Comparison of ENCODE assay signal across 21 cellular contexts in genomic region chrX:47168495-47169073, GRCh38. TPM values are rescaled to one million over a fixed set of nuclear protein-coding genes. Genes with fewer than 3 reads are reported as not detected.
A peak's percentile ranks its signal among the peaks of the same experiment; 100 is the strongest.
DNase-seq lines count a peak whose midpoint lies in the region; ATAC-seq, FAIRE-seq and TF ChIP-seq lines count a peak whose summit lies in the region.
"Had no signal": no experiment of that assay in that cellular context is flagged by ENCODE, and none has a peak within 500 bp of the region (broad histone marks: within the 10 kb centered on the region; RNA-seq: fewer than 3 reads in every experiment).

No MANE protein-coding gene starts in this region.

- 75 to 91% (median 85%) methylated on average over 6 of the region's 6 CpGs for WGBS in spleen, 5 donors

- CTCF ChIA-PET in activated CD4-positive, alpha-beta T cell treated with anti-CD3 and anti-CD28 coated beads for 36 hours (lab: Charles Lee): no interaction called here
- CTCF ChIA-PET in A673 (lab: Charles Lee): no interaction called here

- no peak for TF ChIP-seq POLR2A in spleen (IDR thresholded peaks at IDR 0.05)
- TF ChIP-seq POLR2A in GM12891 (IDR thresholded peaks at IDR 0.05; ENCODE audit: low read depth, low read length): no peak

- H3K4me3 Mint-ChIP-seq in activated CD4-positive, alpha-beta T cell treated with anti-CD3 and anti-CD28 coated beads for 36 hours: no peak overlapping the region
- H3K4me3 Mint-ChIP-seq in effector memory CD8-positive, alpha-beta T cell: no peak overlapping the region
- H3K4me3 Mint-ChIP-seq: B cell, HFFc6 had no signal

- H3K36me3 ChIP-seq in H7 (replicated peaks; ENCODE audit: control insufficient read depth, insufficient read depth, low read length) (peaks cover 4% of the 10 kb centered on the region), spleen (peaks cover 0 to 59% (median 34%) of the 10 kb centered on the region in 6 donors), A673 (ENCODE audit: insufficient read depth, low read length, poor library complexity, severe bottlenecking) (peaks cover 7% of the 10 kb centered on the region)

- no peak for DNase-seq in activated CD4-positive, alpha-beta T cell treated with anti-CD3 and anti-CD28 coated beads for 36 hours
- no peak for DNase-seq in activated CD4-positive, alpha-beta T cell treated with anti-CD3 and anti-CD28 coated beads, Interleukin-2, amount 50 U/mL, for 1 hour
- DNase-seq in H7 (peak; percentile 16), spleen (peak; percentile 51), substantia nigra (lab: John Stamatoyannopoulos, UW) (no peak), A673 (ENCODE audit: low spot score) (no peak), GM12891 (ENCODE audit: insufficient read length, low spot score) (no peak)
- DNase-seq in effector memory CD8-positive, alpha-beta T cell: no peak
- DNase-seq: DMS79 treated with DMSO at 0.1 percent for 48 hours, HFFc6, KBM-7, NCI-H1105, NCI-H2081, NCI-H2171 treated with DMSO at 0.1 percent for 48 hours, NCI-H446, NCI-H69 had no signal

- H3K9me3 ChIP-seq in spleen: peaks cover 0 to 7% (median 0%) of the 10 kb centered on the region in 8 donors
- no peaks in the 10 kb centered on the region for H3K9me3 ChIP-seq in A673 (ENCODE audit: low read depth, low read length, poor library complexity, severe bottlenecking)

- H3K27me3 ChIP-seq in H7 (ENCODE audit: control insufficient read depth, insufficient read depth, low read length): no peaks in the 10 kb centered on the region
- no peaks in the 10 kb centered on the region for H3K27me3 ChIP-seq in spleen (replicated peaks in 1 of 7)
- H3K27me3 ChIP-seq in A673 (replicated peaks; ENCODE audit: insufficient read depth, low read depth, low read length, poor library complexity): no peaks in the 10 kb centered on the region

- peaks cover 2% of the 10 kb centered on the region for H3K4me1 Mint-ChIP-seq in activated CD4-positive, alpha-beta T cell treated with anti-CD3 and anti-CD28 coated beads for 36 hours
- H3K4me1 Mint-ChIP-seq in effector memory CD8-positive, alpha-beta T cell (ENCODE audit: low read depth in 2 of 2): peaks cover 4 to 5% of the 10 kb centered on the region in 2 donors

- H3K9me3 Mint-ChIP-seq in activated CD4-positive, alpha-beta T cell treated with anti-CD3 and anti-CD28 coated beads for 36 hours (ENCODE audit: low read depth): no peaks in the 10 kb centered on the region
- no peaks in the 10 kb centered on the region for H3K9me3 Mint-ChIP-seq in effector memory CD8-positive, alpha-beta T cell
- H3K9me3 Mint-ChIP-seq: HFFc6 had no signal

- H3K4me3 ChIP-seq in H7 (ENCODE audit: insufficient read depth, low read depth, low read length) (no peak overlapping the region), spleen (no peak overlapping the region), A673 (ENCODE audit: low read depth, low read length, poor library complexity, severe bottlenecking) (no peak overlapping the region)

- peaks cover 13% of the 10 kb centered on the region for H3K36me3 Mint-ChIP-seq in activated CD4-positive, alpha-beta T cell treated with anti-CD3 and anti-CD28 coated beads for 36 hours (ENCODE audit: low read depth)
- H3K36me3 Mint-ChIP-seq in effector memory CD8-positive, alpha-beta T cell (ENCODE audit: insufficient read depth): peaks cover 42% of the 10 kb centered on the region

- H3K27me3 Mint-ChIP-seq in activated CD4-positive, alpha-beta T cell treated with anti-CD3 and anti-CD28 coated beads for 36 hours: no peaks in the 10 kb centered on the region
- no peaks in the 10 kb centered on the region for H3K27me3 Mint-ChIP-seq in effector memory CD8-positive, alpha-beta T cell
- H3K27me3 Mint-ChIP-seq: B cell had no signal

- peak overlapping the region; percentile 63 for H3K27ac Mint-ChIP-seq in activated CD4-positive, alpha-beta T cell treated with anti-CD3 and anti-CD28 coated beads for 36 hours
- H3K27ac Mint-ChIP-seq in effector memory CD8-positive, alpha-beta T cell: peak overlapping the region; percentile 41 to 44
- H3K27ac Mint-ChIP-seq: B cell, HFFc6 had no signal

- POLR2A ChIA-PET in activated CD4-positive, alpha-beta T cell treated with anti-CD3 and anti-CD28 coated beads for 36 hours (lab: Charles Lee): no interaction called here
- POLR2A ChIA-PET in A673 (lab: Charles Lee; ENCODE audit: low non-redundant PET): no interaction called here

- FAIRE-seq in GM12891 (lab: Jason Lieb, UNC): no peak
- FAIRE-seq: H54, HepG2 had no signal

- no peak overlapping the region for H3K27ac ChIP-seq in spleen
- no peak overlapping the region for H3K27ac ChIP-seq in substantia nigra (ENCODE audit: low read depth, low read length, poor library complexity, severe bottlenecking)
- no peak overlapping the region for H3K27ac ChIP-seq in A673 (ENCODE audit: low read depth, low read length, poor library complexity, severe bottlenecking)
- H3K27ac ChIP-seq: 22Rv1 had no signal

- BruUV-seq in A673 (replicated peaks; lab: Mats Ljungman, UMichigan): no TSS peak

- intact Hi-C loops in activated CD4-positive, alpha-beta T cell treated with anti-CD3 and anti-CD28 coated beads for 36 hours (cut with DNase I, micrococcal nuclease): no loop called here
- intact Hi-C loops in spleen (cut with DNase I; ENCODE audit: low total_unique reads): no loop called here
- intact Hi-C loops in A673 (cut with micrococcal nuclease; ENCODE audit: unreplicated experiment): no loop called here

- no peaks in the 10 kb centered on the region for H3K4me1 ChIP-seq in spleen
- H3K4me1 ChIP-seq in A673 (ENCODE audit: insufficient read depth, low read length, poor library complexity, severe bottlenecking): no peaks in the 10 kb centered on the region

- TF ChIP-seq CTCF in spleen (IDR thresholded peaks at IDR 0.05 in 8 of 11, conservative IDR thresholded peaks at IDR 0.05 in 3 of 11) (no peak), A673 (conservative IDR thresholded peaks at IDR 0.05; ENCODE audit: low read depth, low read length) (no peak)

- ATAC-seq in activated CD4-positive, alpha-beta T cell treated with anti-CD3 and anti-CD28 coated beads for 36 hours: no peak
- no peak for ATAC-seq in effector memory CD8-positive, alpha-beta T cell (replicated peaks)
- ATAC-seq: Panc1 had no signal

TF ChIP-seq in GM12891, 5 proteins besides CTCF, POLR2A, EP300 and RAD21:
- no peak for TF ChIP-seq SPI1 (IDR thresholded peaks at IDR 0.05; ENCODE audit: low read depth, low read length)
- no peak for TF ChIP-seq TAF1 (IDR thresholded peaks at IDR 0.05; ENCODE audit: low read depth, low read length)

RNA-seq across cellular contexts. Expression of gene RBM10, which starts 23.6 kb away (rescaled TPM):
- total RNA-seq in activated CD4-positive, alpha-beta T cell treated with anti-CD3 and anti-CD28 coated beads for 36 hours: 10 to 100 TPM; 63.8 to 72.1 TPM
- total RNA-seq in H7 (2014; rRNA removed; shearing (Covaris generic)): 72.6 and 79.1 TPM in 2 replicates
- 10 to 100 TPM; 24.5 to 38.4 (median 30.9) TPM for total RNA-seq in spleen
- 10 to 100 TPM; 21.6 to 34.7 (median 27.7) TPM for polyA plus RNA-seq in spleen
- 80.9 and 85.3 TPM in 2 replicates for total RNA-seq in A673 (2021)
- 30.0 TPM for polyA plus RNA-seq in GM12891 (2012; ENCODE audit: low read depth, missing spikeins)

RNA-seq across cellular contexts. Expression of gene NDUFB11, which starts 24.1 kb away (rescaled TPM):
- total RNA-seq in activated CD4-positive, alpha-beta T cell treated with anti-CD3 and anti-CD28 coated beads for 36 hours: 10 to 100 TPM; 89.9 to 90.8 TPM
- 106 and 108 TPM in 2 replicates for total RNA-seq in H7 (2014; rRNA removed; shearing (Covaris generic))
- 10 to 100 TPM; 42.7 to 68.1 (median 51.8) TPM for total RNA-seq in spleen
- polyA plus RNA-seq in spleen: 10 to 100 TPM; 52.6 to 88.7 (median 77.5) TPM
- 137 and 141 TPM in 2 replicates for total RNA-seq in A673 (2021)
- 99.7 TPM for polyA plus RNA-seq in GM12891 (2012; ENCODE audit: low read depth, missing spikeins)

RNA-seq across cellular contexts. Expression of gene UBA1, which starts 25.0 kb away (rescaled TPM):
- total RNA-seq in activated CD4-positive, alpha-beta T cell treated with anti-CD3 and anti-CD28 coated beads for 36 hours: 100 to 1,000 TPM; 224 to 249 TPM
- 427 and 477 TPM in 2 replicates for total RNA-seq in H7 (2014; rRNA removed; shearing (Covaris generic))
- total RNA-seq in spleen (100 to 1,000 TPM; 172 to 207 (median 194) TPM), A673 (2021) (413 and 437 TPM in 2 replicates)
- polyA plus RNA-seq in spleen: 10 to 100 TPM; 57.7 to 92.8 (median 88.9) TPM
- 126 TPM for polyA plus RNA-seq in GM12891 (2012; ENCODE audit: low read depth, missing spikeins)

RNA-seq across cellular contexts. Expression of gene CDK16, which starts 49.9 kb away (rescaled TPM):
- total RNA-seq in activated CD4-positive, alpha-beta T cell treated with anti-CD3 and anti-CD28 coated beads for 36 hours: 10 to 100 TPM; 62.7 to 78.9 TPM
- 227 and 270 TPM in 2 replicates for total RNA-seq in H7 (2014; rRNA removed; shearing (Covaris generic))
- total RNA-seq in spleen (10 to 100 TPM; 51.7 to 75.3 (median 60.0) TPM), A673 (2021) (168 and 181 TPM in 2 replicates)
- 10 to 100 TPM; 18.4 to 37.9 (median 28.8) TPM for polyA plus RNA-seq in spleen
- 30.9 TPM for polyA plus RNA-seq in GM12891 (2012; ENCODE audit: low read depth, missing spikeins)

Comparison
In these comparisons a context has a peak if more than half of its experiments do, and no peak if none do; other contexts are left out.
1. DNase-seq: peak in H7 (single experiment) and spleen (single experiment); none in activated CD4-positive, alpha-beta T cell treated with anti-CD3 and anti-CD28 coated beads for 36 hours (single experiment), activated CD4-positive, alpha-beta T cell treated with anti-CD3 and anti-CD28 coated beads, Interleukin-2, amount 50 U/mL, for 1 hour (single experiment), effector memory CD8-positive, alpha-beta T cell (0 of 3), substantia nigra (0 of 49), A673 (single experiment) and GM12891 (single experiment).